ENCODE assay signal across 10 cellular contexts in genomic region chr5:2212481-2212880, GRCh38.
"Had no signal": no experiment of that assay in that cellular context is flagged by ENCODE, and none has a peak within 500 bp of the region (broad histone marks: within the 10 kb centered on the region; RNA-seq: fewer than 3 reads in every experiment).

No MANE protein-coding gene starts in this region.

- H3K27me3 Mint-ChIP-seq: IgD-negative memory B cell had no signal

- H3K9me3 Mint-ChIP-seq: IgD-negative memory B cell had no signal

- H3K27ac ChIP-seq: GM23248, HL-60 had no signal

- H3K4me3 ChIP-seq: GM23248, HAP-1 had no signal

- DNase-seq: GM23248, GOT3, H7, HFFc6, KBM-7 had no signal

- H3K9me3 ChIP-seq: HAP-1 had no signal

- ATAC-seq: HCT116, HepG2 had no signal

- H3K4me3 Mint-ChIP-seq: HFFc6, IgD-negative memory B cell had no signal

- H3K27ac Mint-ChIP-seq: HFFc6, IgD-negative memory B cell had no signal

- H2AFZ ChIP-seq: GM23248 had no signal

- H3K36me3 Mint-ChIP-seq: IgD-negative memory B cell had no signal

- H3K36me3 ChIP-seq: HAP-1 had no signal

- H3K4me1 Mint-ChIP-seq: IgD-negative memory B cell had no signal

- H3K9ac ChIP-seq: GM23248 had no signal

- H3K4me1 ChIP-seq: HAP-1 had no signal
